ENCODE assay signal across 8 cellular contexts in the genomic region with DNA sequence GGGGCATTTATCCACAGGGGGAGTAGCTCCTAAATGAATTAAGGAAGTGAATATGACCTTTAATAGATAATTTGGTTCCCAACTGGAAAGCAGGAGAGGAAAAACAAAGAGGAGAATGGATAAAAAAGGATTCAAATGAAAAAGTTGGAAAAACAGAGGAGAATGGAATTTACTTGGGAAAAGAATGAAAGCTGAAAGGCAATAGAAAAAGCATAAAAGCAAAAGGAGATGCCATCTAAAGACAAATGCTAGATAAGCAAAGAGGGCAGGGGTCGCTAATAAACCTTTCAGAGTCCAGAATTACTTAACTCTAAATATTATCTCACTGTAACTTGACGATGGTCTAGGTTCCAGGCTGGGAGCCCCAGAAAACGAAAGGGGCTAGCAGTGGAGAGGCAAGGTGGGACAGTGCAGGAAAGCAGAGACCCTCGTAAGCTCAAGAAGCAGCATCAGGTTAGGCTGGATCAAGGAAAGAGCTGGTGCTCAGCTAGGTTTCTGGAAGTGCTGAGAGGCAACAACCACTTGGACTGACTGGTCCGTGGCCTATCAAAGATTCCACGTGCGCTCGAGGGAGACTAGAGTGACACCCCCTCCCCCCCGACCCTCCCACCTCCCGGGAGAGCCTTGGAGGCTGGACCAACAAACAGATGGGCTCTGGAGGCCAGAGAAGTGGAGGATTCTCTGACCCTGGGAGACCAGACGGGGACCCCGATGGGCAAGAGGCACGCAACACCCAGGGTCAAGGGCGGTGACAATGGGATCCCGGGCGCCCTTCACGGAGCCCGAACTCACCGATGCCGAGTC. TPM values are rescaled to one million over a fixed set of nuclear protein-coding genes. Genes with fewer than 3 reads are reported as not detected.
A peak's percentile ranks its signal among the peaks of the same experiment; 100 is the strongest.
DNase-seq lines count a peak whose midpoint lies in the region; ATAC-seq lines count a peak whose summit lies in the region.

No MANE protein-coding gene starts in this region.

- peak overlapping the region; percentile 84 for H2BK15ac ChIP-seq in mesenchymal stem cell (ENCODE audit: low read depth, poor library complexity, severe bottlenecking)

- H3K4me1 ChIP-seq in mesenchymal stem cell (ENCODE audit: control insufficient read depth, insufficient read depth, low read depth, low read length), result peaks cover 2% of the 10 kb centered on the region

- peak overlapping the region; percentile 84 for H3K9ac ChIP-seq in mesenchymal stem cell (ENCODE audit: low read length)

- H2BK5ac ChIP-seq in mesenchymal stem cell (ENCODE audit: low read depth, low read length, poor library complexity, severe bottlenecking), result no peak overlapping the region

- in situ Hi-C loops in KBM-7 (cut with MboI; ENCODE audit: low pct_unique_long_range_greater_than_20kb, low sequenced_read_pairs) (no loop called here), T47D (cut with HindIII; ENCODE audit: low pct_unique_long_range_greater_than_20kb, low sequenced_read_pairs) (no loop called here)

- peak overlapping the region; percentile 86 to 90 for H3K4me3 ChIP-seq in mesenchymal stem cell (ENCODE audit: insufficient read depth in 1 of 2, low read depth in 1 of 2, low read length in 2 of 2)

- H3K4me2 ChIP-seq in mesenchymal stem cell (ENCODE audit: low read length, poor library complexity, severe bottlenecking), result peak overlapping the region; percentile 64

- peak overlapping the region in 1 of 2 experiments; percentile 60 for H3K4ac ChIP-seq in mesenchymal stem cell (ENCODE audit: low read depth in 1 of 2, low read length in 2 of 2)

- H4K91ac ChIP-seq in mesenchymal stem cell (ENCODE audit: low read length), result no peak overlapping the region

- H3K27ac ChIP-seq in mesenchymal stem cell (ENCODE audit: low read length, poor library complexity, severe bottlenecking), result no peak overlapping the region

- peak overlapping the region; percentile 87 for H2AFZ ChIP-seq in mesenchymal stem cell (ENCODE audit: low read depth, low read length)

- H3K79me1 ChIP-seq in mesenchymal stem cell (replicated peaks; ENCODE audit: low read length, poor library complexity, severe bottlenecking), result peaks cover 15% of the 10 kb centered on the region

- H2BK12ac ChIP-seq in mesenchymal stem cell (ENCODE audit: low read length in 2 of 2), result peak overlapping the region in 1 of 2 experiments; percentile 90

- H3K9me3 ChIP-seq in mesenchymal stem cell (ENCODE audit: control insufficient read depth, low read length), result no peaks in the 10 kb centered on the region

- peak overlapping the region; percentile 47 for H4K8ac ChIP-seq in mesenchymal stem cell (ENCODE audit: low read length)

- H3K14ac ChIP-seq in mesenchymal stem cell (ENCODE audit: low read length in 2 of 2), result peak overlapping the region in 1 of 2 experiments; percentile 94

- H3K36me3 ChIP-seq in mesenchymal stem cell (ENCODE audit: control insufficient read depth in 1 of 2, insufficient read depth in 2 of 2, low read depth in 1 of 2, low read length in 2 of 2), result no peaks in the 10 kb centered on the region

- no peak overlapping the region for H3K23ac ChIP-seq in mesenchymal stem cell (ENCODE audit: low read length in 2 of 2)

- H2AK5ac ChIP-seq in mesenchymal stem cell (ENCODE audit: low read length, severe bottlenecking), result no peak overlapping the region

- DNase-seq in ELR (ENCODE audit: low read depth), result peak; percentile 8
- peak; percentile 39 for DNase-seq in KBM-7
- peak; percentile 13 to 17 for DNase-seq in T47D (ENCODE audit: low read depth in 1 of 2, low spot score in 1 of 2)
- peak; percentile 27 for DNase-seq in mesenchymal stem cell
- no peak for DNase-seq in AG08395 (ENCODE audit: low spot score)

- no peak overlapping the region for H2BK120ac ChIP-seq in mesenchymal stem cell (ENCODE audit: low read depth, low read length)

- H3K27me3 ChIP-seq in mesenchymal stem cell (ENCODE audit: control insufficient read depth in 1 of 2, insufficient read depth in 1 of 2, low read length in 2 of 2), result no peaks in the 10 kb centered on the region

- ATAC-seq in HG03095 (IDR thresholded peaks at IDR 0.05; ENCODE audit: unreplicated experiment), result no peak
- no peak for ATAC-seq in GM18858 (IDR thresholded peaks at IDR 0.05; ENCODE audit: unreplicated experiment)
- no peak for ATAC-seq in HG03460 (IDR thresholded peaks at IDR 0.05; ENCODE audit: unreplicated experiment)

- WGBS in mesenchymal stem cell, result 11% methylated on average over 14 of the region's 20 CpGs

- peak overlapping the region; percentile 86 to 98 for H3K18ac ChIP-seq in mesenchymal stem cell (ENCODE audit: low read depth in 1 of 2, low read length in 2 of 2)

RNA-seq across cellular contexts. Expression of gene SLC2A13, which starts 1.2 kb away (rescaled TPM):
- polyA plus RNA-seq in mesenchymal stem cell (2013, experiment 1 of 2), result 9.0 TPM
- 9.8 TPM for polyA plus RNA-seq in mesenchymal stem cell (2013, experiment 2 of 2)
